Comparison of ENCODE assay signal across 17 cellular contexts in the genomic region with DNA sequence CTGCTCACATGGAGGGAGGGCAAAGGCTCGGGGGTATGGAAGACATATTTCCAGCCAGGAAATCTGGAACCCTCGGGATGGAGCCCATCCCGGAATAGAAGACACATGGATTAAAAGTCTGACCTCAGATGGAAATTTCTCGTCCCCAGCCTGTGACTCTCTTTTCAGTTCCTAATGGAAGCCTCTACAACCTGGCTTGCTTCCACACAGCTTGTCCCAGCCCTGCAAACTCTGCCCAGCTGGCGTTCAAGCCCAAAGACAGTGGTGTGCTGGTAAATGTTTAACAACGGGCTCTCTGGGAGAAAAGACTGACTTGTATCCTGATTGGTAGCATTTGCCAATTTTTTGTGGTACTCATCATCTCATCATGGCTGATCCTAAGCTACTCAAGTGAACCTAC. TPM values are rescaled to one million over a fixed set of nuclear protein-coding genes. Genes with fewer than 3 reads are reported as not detected.
DNase-seq lines count a peak whose midpoint lies in the region; ATAC-seq, FAIRE-seq and TF ChIP-seq lines count a peak whose summit lies in the region.
"Had no signal": no experiment of that assay in that cellular context is flagged by ENCODE, and none has a peak within 500 bp of the region (broad histone marks: within the 10 kb centered on the region; RNA-seq: fewer than 3 reads in every experiment).

No MANE protein-coding gene starts in this region.

- peak in 3 of 4 donors; percentile 43 to 55 (median 54) for ATAC-seq in heart left ventricle
- no peak for ATAC-seq in Right ventricle myocardium inferior
- peak; percentile 22 to 58 for ATAC-seq in right cardiac atrium
- ATAC-seq in activated CD8-positive, alpha-beta T cell treated with anti-CD3 and anti-CD28 coated beads, Interleukin-2, amount 10 ng/mL, durations not matched to agents 7 days and 5 days = no peak
- no peak for ATAC-seq in left lung

- intact Hi-C loops in heart left ventricle (cut with DNase I) = no loop called here
- intact Hi-C loops in Right ventricle myocardium inferior (cut with DNase I) = no loop called here
- intact Hi-C loops in right cardiac atrium (cut with DNase I) = no loop called here
- intact Hi-C loops in left lung (cut with DNase I) = no loop called here

- TF ChIP-seq CTCF in heart left ventricle (IDR thresholded peaks at IDR 0.05) (no peak), left lung (IDR thresholded peaks at IDR 0.05) (no peak)

- H3K27me3 ChIP-seq in heart left ventricle (peaks cover 0 to 16% (median 0%) of the 10 kb centered on the region in 9 donors), right cardiac atrium (ENCODE audit: control insufficient read depth, insufficient read depth) (no peaks in the 10 kb centered on the region), left lung (no peaks in the 10 kb centered on the region)

- DNase-seq in heart left ventricle (no peak), Right ventricle myocardium inferior (ENCODE audit: missing footprints) (no peak), right cardiac atrium (peak in 1 of 3 donors; percentile 72), mucosa of gallbladder (ENCODE audit: low spot score) (peak; percentile 67), NCI-H2171 (lab: John Stamatoyannopoulos, UW) (no peak), GM12891 (ENCODE audit: insufficient read length, low spot score) (no peak), left lung (no peak)
- DNase-seq in activated CD8-positive, alpha-beta T cell treated with anti-CD3 and anti-CD28 coated beads, Interleukin-2, amount 10 ng/mL, durations not matched to agents 7 days and 5 days = no peak
- DNase-seq: AML-193; CD4-positive, alpha-beta T cell; H9; MM.1S; NCI-H1105 treated with DMSO at 0.1 percent for 48 hours; NCI-H2029; NCI-H524; OCI-M1 had no signal

- no peaks in the 10 kb centered on the region for H3K9me3 Mint-ChIP-seq in activated CD8-positive, alpha-beta T cell treated with anti-CD3 and anti-CD28 coated beads, Interleukin-2, amount 10 ng/mL, durations not matched to agents 7 days and 5 days (ENCODE audit: insufficient read depth)
- H3K9me3 Mint-ChIP-seq: CD4-positive, alpha-beta T cell; H9 had no signal

- TF ChIP-seq POLR2A in heart left ventricle (IDR thresholded peaks at IDR 0.05) = no peak
- no peak for TF ChIP-seq POLR2A in GM12891 (IDR thresholded peaks at IDR 0.05; ENCODE audit: low read depth, low read length)

- CTCF ChIA-PET in activated CD8-positive, alpha-beta T cell treated with anti-CD3 and anti-CD28 coated beads, Interleukin-2, amount 10 ng/mL, durations not matched to agents 7 days and 5 days (lab: Charles Lee) = interaction anchor here (1.4 kb wide), 1 partner anchor 657 kb away, joined by 3 read pairs; no protein-coding TSS in a partner anchor

- no peak overlapping the region for H3K27ac Mint-ChIP-seq in activated CD8-positive, alpha-beta T cell treated with anti-CD3 and anti-CD28 coated beads, Interleukin-2, amount 10 ng/mL, durations not matched to agents 7 days and 5 days
- H3K27ac Mint-ChIP-seq: CD4-positive, alpha-beta T cell had no signal

- H3K27me3 Mint-ChIP-seq in activated CD8-positive, alpha-beta T cell treated with anti-CD3 and anti-CD28 coated beads, Interleukin-2, amount 10 ng/mL, durations not matched to agents 7 days and 5 days (ENCODE audit: low read depth) = peaks cover 17% of the 10 kb centered on the region
- H3K27me3 Mint-ChIP-seq: CD4-positive, alpha-beta T cell had no signal

- H3K36me3 ChIP-seq in heart left ventricle = no peaks in the 10 kb centered on the region
- H3K36me3 ChIP-seq in left lung = no peaks in the 10 kb centered on the region

- 52 to 67% (median 66%) methylated on average over 6 of the region's 6 CpGs for WGBS in heart left ventricle, 4 donors
- 49% methylated on average over 6 of the region's 6 CpGs for WGBS in right cardiac atrium

- H3K4me3 ChIP-seq in heart left ventricle = no peak overlapping the region
- no peak overlapping the region for H3K4me3 ChIP-seq in right cardiac atrium (ENCODE audit: low read length)
- no peak overlapping the region for H3K4me3 ChIP-seq in left lung

- POLR2A ChIA-PET in activated CD8-positive, alpha-beta T cell treated with anti-CD3 and anti-CD28 coated beads, Interleukin-2, amount 10 ng/mL, durations not matched to agents 7 days and 5 days (lab: Charles Lee) = no interaction called here

- no peak overlapping the region for H3K4me3 Mint-ChIP-seq in activated CD8-positive, alpha-beta T cell treated with anti-CD3 and anti-CD28 coated beads, Interleukin-2, amount 10 ng/mL, durations not matched to agents 7 days and 5 days
- H3K4me3 Mint-ChIP-seq: CD4-positive, alpha-beta T cell; H9 had no signal

- H3K4me1 Mint-ChIP-seq in activated CD8-positive, alpha-beta T cell treated with anti-CD3 and anti-CD28 coated beads, Interleukin-2, amount 10 ng/mL, durations not matched to agents 7 days and 5 days (ENCODE audit: low read depth) = no peaks in the 10 kb centered on the region

- H3K27ac ChIP-seq in heart left ventricle = no peak overlapping the region
- no peak overlapping the region for H3K27ac ChIP-seq in right cardiac atrium (ENCODE audit: low read length)
- no peak overlapping the region for H3K27ac ChIP-seq in left lung
- H3K27ac ChIP-seq: RWPE1 had no signal

- H3K4me1 ChIP-seq in heart left ventricle (peaks cover 0 to 22% (median 12%) of the 10 kb centered on the region in 12 donors), right cardiac atrium (ENCODE audit: control insufficient read depth, insufficient read depth, low read length) (peaks cover 4% of the 10 kb centered on the region), left lung (no peaks in the 10 kb centered on the region)

- H3K36me3 Mint-ChIP-seq in activated CD8-positive, alpha-beta T cell treated with anti-CD3 and anti-CD28 coated beads, Interleukin-2, amount 10 ng/mL, durations not matched to agents 7 days and 5 days (ENCODE audit: low read depth) = no peaks in the 10 kb centered on the region

- H3K9me3 ChIP-seq in heart left ventricle = peaks cover 0 to 3% (median 0%) of the 10 kb centered on the region in 12 donors
- no peaks in the 10 kb centered on the region for H3K9me3 ChIP-seq in right cardiac atrium (ENCODE audit: control insufficient read depth, low read length)
- H3K9me3 ChIP-seq in left lung = no peaks in the 10 kb centered on the region

- FAIRE-seq in GM12891 (lab: Jason Lieb, UNC) = no peak

TF ChIP-seq in GM12891, 5 proteins besides CTCF, POLR2A, EP300 and RAD21:
- no peak for TF ChIP-seq POLR2AphosphoS5 (IDR thresholded peaks at IDR 0.05; ENCODE audit: low read depth, low read length)
- no peak for TF ChIP-seq TAF1 (IDR thresholded peaks at IDR 0.05; ENCODE audit: low read depth, low read length)
- no peak for TF ChIP-seq POU2F2 (IDR thresholded peaks at IDR 0.05; ENCODE audit: low read depth, low read length)
- no peak for TF ChIP-seq PAX5 (IDR thresholded peaks at IDR 0.05; ENCODE audit: insufficient read depth, low read length, severe bottlenecking)
- no peak for TF ChIP-seq SPI1 (IDR thresholded peaks at IDR 0.05; ENCODE audit: low read depth, low read length)

RNA-seq across cellular contexts. Expression of gene TLE3, which starts 35.6 kb away (rescaled TPM):
- total RNA-seq in heart left ventricle = 10 to 100 TPM in 7 of 9 donors, 1 to 10 TPM in 2; 9.3 to 49.6 (median 16.4) TPM
- 10 to 100 TPM in 1 of 2 donors, 1 to 10 TPM in 1; 4.8 to 16.5 TPM for polyA plus RNA-seq in heart left ventricle
- total RNA-seq in Right ventricle myocardium inferior = 14.1 TPM
- 10 to 100 TPM; 20.6 to 35.4 (median 27.4) TPM for total RNA-seq in right cardiac atrium
- 10.7 TPM for polyA plus RNA-seq in right cardiac atrium
- 42.5 TPM for total RNA-seq in mucosa of gallbladder
- 10 to 100 TPM; 64.0 to 71.1 TPM for total RNA-seq in activated CD8-positive, alpha-beta T cell treated with anti-CD3 and anti-CD28 coated beads, Interleukin-2, amount 10 ng/mL, durations not matched to agents 7 days and 5 days
- 18.6 TPM for polyA plus RNA-seq in GM12891 (2012; ENCODE audit: low read depth, missing spikeins)
- 10 to 100 TPM; 48.2 to 69.9 TPM for total RNA-seq in left lung

Comparison
In these comparisons a context has a peak if more than half of its experiments do, and no peak if none do; other contexts are left out.
1. ATAC-seq: peak in heart left ventricle (3 of 4) and right cardiac atrium (2 of 2); none in Right ventricle myocardium inferior (single experiment), activated CD8-positive, alpha-beta T cell treated with anti-CD3 and anti-CD28 coated beads, Interleukin-2, amount 10 ng/mL, durations not matched to agents 7 days and 5 days (single experiment) and left lung (single experiment).